16 cellular contexts compared by ENCODE assay signal in genomic region chr9:137444106-137444790, GRCh38. TPM values are rescaled to one million over a fixed set of nuclear protein-coding genes. Genes with fewer than 3 reads are reported as not detected.
DNase-seq lines count a peak whose midpoint lies in the region; ATAC-seq and TF ChIP-seq lines count a peak whose summit lies in the region.
"Had no signal": no experiment of that assay in that cellular context is flagged by ENCODE, and none has a peak within 500 bp of the region (broad histone marks: within the 10 kb centered on the region; RNA-seq: fewer than 3 reads in every experiment).

No MANE protein-coding gene starts in this region.

- H3K4me2 ChIP-seq in neural progenitor cell: no peak overlapping the region

- H3K36me3 Mint-ChIP-seq in dendritic cell treated with granulocyte-macrophage colony-stimulating factor and Interleukin-4, amounts not matched to agents 40 ng/mL and 50 ng/mL, for 4 days (ENCODE audit: low read depth): peaks cover 18% of the 10 kb centered on the region
- no peaks in the 10 kb centered on the region for H3K36me3 Mint-ChIP-seq in progenitor cell of endocrine pancreas (ENCODE audit: insufficient read depth)
- H3K36me3 Mint-ChIP-seq in activated T-cell treated with anti-CD3 and anti-CD28 coated beads, Interleukin-2, amount 50 U/mL, for 72 hours (ENCODE audit: insufficient read depth in 2 of 2): peaks cover 0 to 2% of the 10 kb centered on the region in 2 donors
- peaks cover 2% of the 10 kb centered on the region for H3K36me3 Mint-ChIP-seq in neural progenitor cell

- no peak overlapping the region for H3K4me3 Mint-ChIP-seq in dendritic cell treated with granulocyte-macrophage colony-stimulating factor and Interleukin-4, amounts not matched to agents 40 ng/mL and 50 ng/mL, for 4 days
- no peak overlapping the region for H3K4me3 Mint-ChIP-seq in progenitor cell of endocrine pancreas (ENCODE audit: low read depth)
- H3K4me3 Mint-ChIP-seq in activated T-cell treated with anti-CD3 and anti-CD28 coated beads, Interleukin-2, amount 50 U/mL, for 72 hours: no peak overlapping the region
- no peak overlapping the region for H3K4me3 Mint-ChIP-seq in neural progenitor cell

- peaks cover 0 to 31% (median 8%) of the 10 kb centered on the region in 9 donors for H3K27me3 ChIP-seq in heart left ventricle
- H3K27me3 ChIP-seq in right atrium auricular region: peaks cover 0 to 4% of the 10 kb centered on the region in 2 donors
- H3K27me3 ChIP-seq in neural progenitor cell: peaks cover 30% of the 10 kb centered on the region

- DNase-seq in heart left ventricle (peak in 3 of 5 donors; percentile 7 to 12 (median 9)), right atrium auricular region (ENCODE audit: low spot score) (no peak), NB4 (ENCODE audit: low read depth) (no peak), progenitor cell of endocrine pancreas (ENCODE audit: low spot score, unreplicated experiment) (no peak), left colon (no peak), neural progenitor cell (ENCODE audit: low spot score) (no peak)
- DNase-seq in activated T-cell treated with anti-CD3 and anti-CD28 coated beads, Interleukin-2, amount 50 U/mL, for 72 hours: no peak
- DNase-seq: NCI-H1092 treated with DMSO at 0.1 percent for 48 hours, NCI-H1694, NCI-H2107, NCI-H345, Peyer's patch had no signal

- no peaks in the 10 kb centered on the region for H4K20me1 ChIP-seq in neural progenitor cell (ENCODE audit: low read depth)

- peaks cover 0 to 7% (median 3%) of the 10 kb centered on the region in 9 donors for H3K36me3 ChIP-seq in heart left ventricle
- H3K36me3 ChIP-seq in right atrium auricular region: peaks cover 2% of the 10 kb centered on the region
- no peaks in the 10 kb centered on the region for H3K36me3 ChIP-seq in neural progenitor cell

- TF ChIP-seq POLR2A in heart left ventricle (IDR thresholded peaks at IDR 0.05): no peak
- TF ChIP-seq POLR2A in NB4 (IDR thresholded peaks at IDR 0.05; ENCODE audit: extremely low read depth, insufficient read length): no peak

- H3K9ac ChIP-seq in neural progenitor cell: no peak overlapping the region
- H3K9ac ChIP-seq: KMS-11 had no signal

- H2AFZ ChIP-seq in neural progenitor cell (replicated peaks): no peak overlapping the region

- H3K27ac ChIP-seq in heart left ventricle (no peak overlapping the region), right atrium auricular region (no peak overlapping the region), neural progenitor cell (no peak overlapping the region)
- H3K27ac ChIP-seq: C4-2B, KMS-11, Peyer's patch had no signal

- TF ChIP-seq CTCF in heart left ventricle (IDR thresholded peaks at IDR 0.05) (no peak), right atrium auricular region (IDR thresholded peaks at IDR 0.05) (no peak), NB4 (IDR thresholded peaks at IDR 0.05; ENCODE audit: low read depth, low read length) (peak; percentile 12), progenitor cell of endocrine pancreas (IDR thresholded peaks at IDR 0.05; ENCODE audit: unreplicated experiment) (no peak), neural progenitor cell (IDR thresholded peaks at IDR 0.05) (no peak)

- H3F3A ChIP-seq in neural progenitor cell (ENCODE audit: low read depth): peaks cover 21% of the 10 kb centered on the region

- no peaks in the 10 kb centered on the region for H3K9me3 ChIP-seq in heart left ventricle
- peaks cover 0 to 4% of the 10 kb centered on the region in 2 donors for H3K9me3 ChIP-seq in right atrium auricular region
- H3K9me3 ChIP-seq in neural progenitor cell (ENCODE audit: low read depth): no peaks in the 10 kb centered on the region
- H3K9me3 ChIP-seq: Peyer's patch had no signal

- 82 to 87% (median 85%) methylated on average over 14 of the region's 14 CpGs for WGBS in heart left ventricle, 4 donors

- peaks cover 43% of the 10 kb centered on the region for H3K4me1 Mint-ChIP-seq in dendritic cell treated with granulocyte-macrophage colony-stimulating factor and Interleukin-4, amounts not matched to agents 40 ng/mL and 50 ng/mL, for 4 days (ENCODE audit: low read depth)
- H3K4me1 Mint-ChIP-seq in progenitor cell of endocrine pancreas (ENCODE audit: low read depth) (peaks cover 8% of the 10 kb centered on the region), neural progenitor cell (peaks cover 26% of the 10 kb centered on the region)
- peaks cover 18% of the 10 kb centered on the region for H3K4me1 Mint-ChIP-seq in activated T-cell treated with anti-CD3 and anti-CD28 coated beads, Interleukin-2, amount 50 U/mL, for 72 hours (ENCODE audit: low read depth)

- H3K79me2 ChIP-seq in neural progenitor cell (ENCODE audit: low read depth): no peaks in the 10 kb centered on the region

- intact Hi-C loops in heart left ventricle (cut with DNase I) (loop anchor here in 2 of 10 donors (2.0 kb wide), 2 partner anchors 21 to 157 kb away; partner anchors contain the start of genes EXD3 (in 1 of the 2) and NOXA1 (in 1 of the 2)), left colon (cut with DNase I, micrococcal nuclease) (no loop called here)
- intact Hi-C loops in dendritic cell treated with granulocyte-macrophage colony-stimulating factor and Interleukin-4, amounts not matched to agents 40 ng/mL and 50 ng/mL, for 4 days (cut with micrococcal nuclease): no loop called here

- peaks cover 24% of the 10 kb centered on the region for H3K27me3 Mint-ChIP-seq in dendritic cell treated with granulocyte-macrophage colony-stimulating factor and Interleukin-4, amounts not matched to agents 40 ng/mL and 50 ng/mL, for 4 days
- H3K27me3 Mint-ChIP-seq in progenitor cell of endocrine pancreas (peaks cover 8% of the 10 kb centered on the region), neural progenitor cell (ENCODE audit: insufficient read depth, low read depth) (peaks cover 11% of the 10 kb centered on the region)
- peaks cover 14% of the 10 kb centered on the region for H3K27me3 Mint-ChIP-seq in activated T-cell treated with anti-CD3 and anti-CD28 coated beads, Interleukin-2, amount 50 U/mL, for 72 hours (ENCODE audit: low read depth)

- ATAC-seq in heart left ventricle: no peak
- no peak for ATAC-seq in left colon
- ATAC-seq in activated T-cell treated with anti-CD3 and anti-CD28 coated beads, Interleukin-2, amount 50 U/mL, for 72 hours (replicated peaks in 1 of 2): no peak

- peaks cover 0 to 19% (median 4%) of the 10 kb centered on the region in 12 donors for H3K4me1 ChIP-seq in heart left ventricle
- peaks cover 0 to 18% of the 10 kb centered on the region in 2 donors for H3K4me1 ChIP-seq in right atrium auricular region
- no peaks in the 10 kb centered on the region for H3K4me1 ChIP-seq in neural progenitor cell

- H3K4me3 ChIP-seq in heart left ventricle: no peak overlapping the region
- H3K4me3 ChIP-seq in right atrium auricular region: no peak overlapping the region
- no peak overlapping the region for H3K4me3 ChIP-seq in NB4 (ENCODE audit: low read depth, low read length)
- no peak overlapping the region for H3K4me3 ChIP-seq in neural progenitor cell
- H3K4me3 ChIP-seq: Peyer's patch had no signal

- H3K27ac Mint-ChIP-seq in dendritic cell treated with granulocyte-macrophage colony-stimulating factor and Interleukin-4, amounts not matched to agents 40 ng/mL and 50 ng/mL, for 4 days: peak overlapping the region; percentile 47
- H3K27ac Mint-ChIP-seq in progenitor cell of endocrine pancreas: peak overlapping the region; percentile 79
- H3K27ac Mint-ChIP-seq in activated T-cell treated with anti-CD3 and anti-CD28 coated beads, Interleukin-2, amount 50 U/mL, for 72 hours: no peak overlapping the region
- no peak overlapping the region for H3K27ac Mint-ChIP-seq in neural progenitor cell

- H3K9me3 Mint-ChIP-seq in dendritic cell treated with granulocyte-macrophage colony-stimulating factor and Interleukin-4, amounts not matched to agents 40 ng/mL and 50 ng/mL, for 4 days: no peaks in the 10 kb centered on the region
- no peaks in the 10 kb centered on the region for H3K9me3 Mint-ChIP-seq in progenitor cell of endocrine pancreas (ENCODE audit: low read depth)
- no peaks in the 10 kb centered on the region for H3K9me3 Mint-ChIP-seq in activated T-cell treated with anti-CD3 and anti-CD28 coated beads, Interleukin-2, amount 50 U/mL, for 72 hours
- no peaks in the 10 kb centered on the region for H3K9me3 Mint-ChIP-seq in neural progenitor cell

RNA-seq across cellular contexts. Expression of gene ENTPD8, which starts 3.1 kb away (rescaled TPM):
- not detected for total RNA-seq in heart left ventricle
- polyA plus RNA-seq in heart left ventricle: not detected
- total RNA-seq in right atrium auricular region: not detected
- 2.7 and 3.2 TPM in 2 replicates for total RNA-seq in progenitor cell of endocrine pancreas
- 100 to 1,000 TPM; 108 to 120 TPM for total RNA-seq in left colon
- not detected for total RNA-seq in activated T-cell treated with anti-CD3 and anti-CD28 coated beads, Interleukin-2, amount 50 U/mL, for 72 hours
- not detected in 2 replicates for total RNA-seq in neural progenitor cell (ENCODE audit: low replicate concordance)
- total RNA-seq: MCF 10A had no signal

RNA-seq across cellular contexts. Expression of gene NSMF, which starts 14.9 kb away (rescaled TPM):
- total RNA-seq in heart left ventricle: 10 to 100 TPM in 8 of 9 donors, 1 to 10 TPM in 1; 7.5 to 21.0 (median 12.6) TPM
- 10 to 100 TPM; 17.3 to 22.1 TPM for polyA plus RNA-seq in heart left ventricle
- total RNA-seq in right atrium auricular region: 10 to 100 TPM; 16.2 to 26.2 TPM
- 57.4 and 59.8 TPM in 2 replicates for total RNA-seq in progenitor cell of endocrine pancreas
- total RNA-seq in left colon: 10 to 100 TPM; 39.9 to 52.0 TPM
- total RNA-seq in activated T-cell treated with anti-CD3 and anti-CD28 coated beads, Interleukin-2, amount 50 U/mL, for 72 hours: 10 to 100 TPM; 20.0 to 28.5 TPM
- total RNA-seq in neural progenitor cell (ENCODE audit: low replicate concordance): 17.1 and 62.0 TPM in 2 replicates

RNA-seq across cellular contexts. Expression of gene NOXA1, which starts 21.1 kb away (rescaled TPM):
- total RNA-seq in heart left ventricle (1 to 10 TPM in 8 of 9 donors, under 1 TPM in 1; 0.81 to 5.5 (median 2.7) TPM), right atrium auricular region (1 to 10 TPM in 1 of 2 donors, under 1 TPM in 1; 0.94 to 3.4 TPM), progenitor cell of endocrine pancreas (15.3 and 16.3 TPM in 2 replicates), left colon (10 to 100 TPM; 33.3 to 42.6 TPM), neural progenitor cell (ENCODE audit: low replicate concordance) (0.39 and 0.65 TPM in 2 replicates)
- polyA plus RNA-seq in heart left ventricle: 1 to 10 TPM in 1 of 2 donors, under 1 TPM in 1; 0.44 to 4.1 TPM
- 1 to 10 TPM; 1.4 to 1.8 TPM for total RNA-seq in activated T-cell treated with anti-CD3 and anti-CD28 coated beads, Interleukin-2, amount 50 U/mL, for 72 hours

RNA-seq across cellular contexts. Expression of gene EXD3, which starts 21.3 kb away (rescaled TPM):
- total RNA-seq in heart left ventricle: 10 to 100 TPM in 2 of 9 donors, 1 to 10 TPM in 7; 4.1 to 12.9 (median 8.6) TPM
- polyA plus RNA-seq in heart left ventricle: 10 to 100 TPM in 1 of 2 donors, 1 to 10 TPM in 1; 5.6 to 15.2 TPM
- total RNA-seq in right atrium auricular region: 1 to 10 TPM; 5.9 to 6.0 TPM
- total RNA-seq in progenitor cell of endocrine pancreas: 31.7 and 33.8 TPM in 2 replicates
- 10 to 100 TPM; 44.1 to 57.3 TPM for total RNA-seq in left colon
- total RNA-seq in activated T-cell treated with anti-CD3 and anti-CD28 coated beads, Interleukin-2, amount 50 U/mL, for 72 hours: 10 to 100 TPM; 23.7 to 26.0 TPM
- 4.7 and 25.1 TPM in 2 replicates for total RNA-seq in neural progenitor cell (ENCODE audit: low replicate concordance)

Comparison
In these comparisons a context has a peak if more than half of its experiments do, and no peak if none do; other contexts are left out.
1. DNase-seq: peak in heart left ventricle (3 of 5); none in right atrium auricular region (single experiment), NB4 (single experiment), progenitor cell of endocrine pancreas (single experiment), left colon (0 of 2), activated T-cell treated with anti-CD3 and anti-CD28 coated beads, Interleukin-2, amount 50 U/mL, for 72 hours (0 of 2) and neural progenitor cell (single experiment).
2. H3K27ac Mint-ChIP-seq: peak in dendritic cell treated with granulocyte-macrophage colony-stimulating factor and Interleukin-4, amounts not matched to agents 40 ng/mL and 50 ng/mL, for 4 days (single experiment) and progenitor cell of endocrine pancreas (single experiment); none in activated T-cell treated with anti-CD3 and anti-CD28 coated beads, Interleukin-2, amount 50 U/mL, for 72 hours (single experiment) and neural progenitor cell (single experiment).
3. RNA of gene ENTPD8, which starts 3.1 kb away (total RNA-seq): 108 to 120 TPM in left colon; 2.7 to 3.2 TPM in progenitor cell of endocrine pancreas, not detected in activated T-cell treated with anti-CD3 and anti-CD28 coated beads, Interleukin-2, amount 50 U/mL, for 72 hours, not detected in heart left ventricle, not detected in right atrium auricular region and not detected in neural progenitor cell; every median in the first group is over 10 times any median in the second.